ENCODE assay signal across 26 cellular contexts in genomic region chr6:122736606-122737005, GRCh38. TPM values are rescaled to one million over a fixed set of nuclear protein-coding genes. Genes with fewer than 3 reads are reported as not detected.
DNase-seq lines count a peak whose midpoint lies in the region; ATAC-seq and TF ChIP-seq lines count a peak whose summit lies in the region.
"Had no signal": no experiment of that assay in that cellular context is flagged by ENCODE, and none has a peak within 500 bp of the region (broad histone marks: within the 10 kb centered on the region; RNA-seq: fewer than 3 reads in every experiment).

No MANE protein-coding gene starts in this region.

- H3K27ac ChIP-seq in breast epithelium (no peak overlapping the region), epithelial cell of prostate (peak overlapping the region; percentile 78)
- H3K27ac ChIP-seq: ascending aorta, sigmoid colon, stomach had no signal

- no peaks in the 10 kb centered on the region for H3K36me3 ChIP-seq in breast epithelium
- H3K36me3 ChIP-seq: ascending aorta, sigmoid colon, stomach, tibial nerve had no signal

- no peak for TF ChIP-seq POLR2A in breast epithelium (IDR thresholded peaks at IDR 0.05)

- intact Hi-C loops in MCF 10A (cut with micrococcal nuclease) = no loop called here
- intact Hi-C loops in breast epithelium (cut with DNase I; ENCODE audit: low total_unique reads) = no loop called here

- H3K4me1 Mint-ChIP-seq in MCF 10A (ENCODE audit: insufficient read depth, unreplicated experiment) = peaks cover 16% of the 10 kb centered on the region
- H3K4me1 Mint-ChIP-seq in activated CD8-positive, alpha-beta memory T cell treated with anti-CD3 and anti-CD28 coated beads, Interleukin-2, amount 10 ng/mL, durations not matched to agents 7 days and 5 days = no peaks in the 10 kb centered on the region
- no peaks in the 10 kb centered on the region for H3K4me1 Mint-ChIP-seq in activated CD4-positive, alpha-beta T cell treated with anti-CD3 and anti-CD28 coated beads, Interleukin-2, amount 10 ng/mL, durations not matched to agents 7 days and 5 days
- H3K4me1 Mint-ChIP-seq: CD4-positive, CD25-positive, alpha-beta regulatory T cell; IgD-negative memory B cell; memory B cell had no signal

- H3K9me3 ChIP-seq in breast epithelium = no peaks in the 10 kb centered on the region
- H3K9me3 ChIP-seq: ascending aorta, sigmoid colon, stomach, tibial nerve had no signal

- H3K9me3 Mint-ChIP-seq in MCF 10A (ENCODE audit: unreplicated experiment) = no peaks in the 10 kb centered on the region
- H3K9me3 Mint-ChIP-seq in activated CD8-positive, alpha-beta memory T cell treated with anti-CD3 and anti-CD28 coated beads, Interleukin-2, amount 10 ng/mL, durations not matched to agents 7 days and 5 days (ENCODE audit: low read depth) = no peaks in the 10 kb centered on the region
- no peaks in the 10 kb centered on the region for H3K9me3 Mint-ChIP-seq in activated CD4-positive, alpha-beta T cell treated with anti-CD3 and anti-CD28 coated beads, Interleukin-2, amount 10 ng/mL, durations not matched to agents 7 days and 5 days
- H3K9me3 Mint-ChIP-seq: activated T-helper 2 cell treated with anti-CD3 and anti-CD28 coated beads, Interferon-gamma antibody, Interleukin-2, Interleukin-4, amounts not matched to agents 10 μg/mL and 5 μg/mL and 100 μg/mL, durations not matched to agents 14 hours and 24 hours and 36 hours; GM23338; IgD-negative memory B cell; memory B cell had no signal

- no peak overlapping the region for H3K4me3 Mint-ChIP-seq in MCF 10A (ENCODE audit: unreplicated experiment)
- no peak overlapping the region for H3K4me3 Mint-ChIP-seq in activated CD8-positive, alpha-beta memory T cell treated with anti-CD3 and anti-CD28 coated beads, Interleukin-2, amount 10 ng/mL, durations not matched to agents 7 days and 5 days
- no peak overlapping the region for H3K4me3 Mint-ChIP-seq in activated CD4-positive, alpha-beta T cell treated with anti-CD3 and anti-CD28 coated beads, Interleukin-2, amount 10 ng/mL, durations not matched to agents 7 days and 5 days
- H3K4me3 Mint-ChIP-seq: activated naive CD8-positive, alpha-beta T cell; CD4-positive, CD25-positive, alpha-beta regulatory T cell; GM23338; IgD-negative memory B cell; memory B cell had no signal

- H3K36me3 Mint-ChIP-seq in MCF 10A (ENCODE audit: insufficient read depth, unreplicated experiment) = no peaks in the 10 kb centered on the region
- H3K36me3 Mint-ChIP-seq in activated CD8-positive, alpha-beta memory T cell treated with anti-CD3 and anti-CD28 coated beads, Interleukin-2, amount 10 ng/mL, durations not matched to agents 7 days and 5 days = no peaks in the 10 kb centered on the region
- no peaks in the 10 kb centered on the region for H3K36me3 Mint-ChIP-seq in activated CD4-positive, alpha-beta T cell treated with anti-CD3 and anti-CD28 coated beads, Interleukin-2, amount 10 ng/mL, durations not matched to agents 7 days and 5 days (ENCODE audit: low read depth)
- H3K36me3 Mint-ChIP-seq: activated naive CD8-positive, alpha-beta T cell; CD4-positive, CD25-positive, alpha-beta regulatory T cell; IgD-negative memory B cell; memory B cell had no signal

- H3K4me1 ChIP-seq in breast epithelium = no peaks in the 10 kb centered on the region
- H3K4me1 ChIP-seq: ascending aorta, sigmoid colon had no signal

- peak overlapping the region; percentile 60 for H3K27ac Mint-ChIP-seq in MCF 10A (ENCODE audit: low read depth, unreplicated experiment)
- H3K27ac Mint-ChIP-seq in activated CD8-positive, alpha-beta memory T cell treated with anti-CD3 and anti-CD28 coated beads, Interleukin-2, amount 10 ng/mL, durations not matched to agents 7 days and 5 days = no peak overlapping the region
- no peak overlapping the region for H3K27ac Mint-ChIP-seq in activated CD4-positive, alpha-beta T cell treated with anti-CD3 and anti-CD28 coated beads, Interleukin-2, amount 10 ng/mL, durations not matched to agents 7 days and 5 days
- H3K27ac Mint-ChIP-seq: activated naive CD8-positive, alpha-beta T cell; activated T-helper 2 cell treated with anti-CD3 and anti-CD28 coated beads, Interferon-gamma antibody, Interleukin-2, Interleukin-4, amounts not matched to agents 10 μg/mL and 5 μg/mL and 100 μg/mL, durations not matched to agents 14 hours and 24 hours and 36 hours; CD4-positive, CD25-positive, alpha-beta regulatory T cell; GM23338; IgD-negative memory B cell; memory B cell had no signal

- H3K27me3 Mint-ChIP-seq in MCF 10A (ENCODE audit: insufficient read depth, unreplicated experiment) = no peaks in the 10 kb centered on the region
- peaks cover 12% of the 10 kb centered on the region for H3K27me3 Mint-ChIP-seq in activated CD8-positive, alpha-beta memory T cell treated with anti-CD3 and anti-CD28 coated beads, Interleukin-2, amount 10 ng/mL, durations not matched to agents 7 days and 5 days
- peaks cover 6% of the 10 kb centered on the region for H3K27me3 Mint-ChIP-seq in activated CD4-positive, alpha-beta T cell treated with anti-CD3 and anti-CD28 coated beads, Interleukin-2, amount 10 ng/mL, durations not matched to agents 7 days and 5 days
- H3K27me3 Mint-ChIP-seq: CD4-positive, CD25-positive, alpha-beta regulatory T cell had no signal

- POLR2A ChIA-PET in MCF 10A (lab: Yijun Ruan, JAX) = interaction anchor here (1.6 to 8.7 kb wide), 4 partner anchors 53 to 102 kb away, joined by 13 to 55 read pairs (median 19); partner anchors contain the start of gene SMPDL3A
- POLR2A ChIA-PET in activated CD4-positive, alpha-beta T cell treated with anti-CD3 and anti-CD28 coated beads, Interleukin-2, amount 10 ng/mL, durations not matched to agents 7 days and 5 days (lab: Charles Lee) = no interaction called here

- no peaks in the 10 kb centered on the region for H3K27me3 ChIP-seq in breast epithelium
- H3K27me3 ChIP-seq: ascending aorta, dorsolateral prefrontal cortex, sigmoid colon, tibial nerve had no signal

- no peak for ATAC-seq in activated CD8-positive, alpha-beta memory T cell treated with anti-CD3 and anti-CD28 coated beads, Interleukin-2, amount 10 ng/mL, durations not matched to agents 7 days and 5 days
- ATAC-seq in GM18868 (IDR thresholded peaks at IDR 0.05; ENCODE audit: unreplicated experiment) = no peak
- ATAC-seq: GM23338, left cardiac atrium had no signal

- CTCF ChIA-PET in MCF 10A (lab: Yijun Ruan, JAX) = interaction anchor here (0.8 to 10.5 kb wide), 4 partner anchors 6 to 103 kb away, joined by 3 to 127 read pairs (median 14); no protein-coding TSS in a partner anchor
- CTCF ChIA-PET in activated CD8-positive, alpha-beta memory T cell treated with anti-CD3 and anti-CD28 coated beads, Interleukin-2, amount 10 ng/mL, durations not matched to agents 7 days and 5 days (lab: Charles Lee) = no interaction called here
- CTCF ChIA-PET in activated CD4-positive, alpha-beta T cell treated with anti-CD3 and anti-CD28 coated beads, Interleukin-2, amount 10 ng/mL, durations not matched to agents 7 days and 5 days (lab: Charles Lee) = no interaction called here

- no peak overlapping the region for H3K4me3 ChIP-seq in breast epithelium
- H3K4me3 ChIP-seq: ascending aorta, dorsolateral prefrontal cortex, GM23338, sigmoid colon, stomach, tibial nerve had no signal

- no TSS peak for BruUV-seq in MCF 10A (replicated peaks; lab: Mats Ljungman, UMichigan)

- DNase-seq in MCF 10A (ENCODE audit: unreplicated experiment) = no peak
- no peak for DNase-seq in breast epithelium (ENCODE audit: low spot score in 2 of 2)
- peak; percentile 80 for DNase-seq in NCI-H2171 treated with DMSO at 0.1 percent for 48 hours (lab: John Stamatoyannopoulos, UW)
- no peak for DNase-seq in epithelial cell of prostate (ENCODE audit: low read depth, low spot score)
- no peak for DNase-seq in activated CD8-positive, alpha-beta memory T cell treated with anti-CD3 and anti-CD28 coated beads, Interleukin-2, amount 10 ng/mL, durations not matched to agents 7 days and 5 days
- no peak for DNase-seq in activated T-cell treated with anti-CD3 and anti-CD28 coated beads, Interleukin-2, amount 50 U/mL, for 48 hours
- no peak for DNase-seq in activated CD4-positive, alpha-beta T cell treated with anti-CD3 and anti-CD28 coated beads, Interleukin-2, amount 10 ng/mL, durations not matched to agents 7 days and 5 days
- DNase-seq: activated CD4-positive, alpha-beta T cell treated with anti-CD3 and anti-CD28 coated beads, Interleukin-2, amount 50 U/mL, for 4 hours; activated CD8-positive, alpha-beta memory T cell treated with anti-CD3 and anti-CD28 coated beads, Interleukin-2, amount 50 U/mL, for 4 hours; CD4-positive, CD25-positive, alpha-beta regulatory T cell; central memory CD4-positive, alpha-beta T cell; dorsolateral prefrontal cortex; head of caudate nucleus; left cardiac atrium; posterior cingulate gyrus; sigmoid colon; stomach; T1000 had no signal

- TF ChIP-seq CTCF in MCF 10A (IDR thresholded peaks at IDR 0.05; ENCODE audit: unreplicated experiment) (no peak), breast epithelium (IDR thresholded peaks at IDR 0.05) (no peak)

RNA-seq across cellular contexts. Expression of gene FABP7, which starts 42.9 kb away (rescaled TPM):
- total RNA-seq in MCF 10A (2022) (not detected in 2 replicates), breast epithelium (1 to 10 TPM in 2 of 3 donors, not detected in 1; 2.6 to 3.6 TPM)
- total RNA-seq in activated CD8-positive, alpha-beta memory T cell treated with anti-CD3 and anti-CD28 coated beads, Interleukin-2, amount 10 ng/mL, durations not matched to agents 7 days and 5 days = not detected
- not detected for total RNA-seq in activated CD4-positive, alpha-beta T cell treated with anti-CD3 and anti-CD28 coated beads, Interleukin-2, amount 10 ng/mL, durations not matched to agents 7 days and 5 days
- total RNA-seq: activated T-helper 2 cell treated with anti-CD3 and anti-CD28 coated beads, Interferon-gamma antibody, Interleukin-2, Interleukin-4, amounts not matched to agents 10 μg/mL and 5 μg/mL and 100 μg/mL, durations not matched to agents 14 hours and 24 hours and 36 hours; ascending aorta; CD4-positive, CD25-positive, alpha-beta regulatory T cell; sigmoid colon; tibial nerve had no signal

RNA-seq across cellular contexts. Expression of gene SMPDL3A, which starts 52.5 kb away (rescaled TPM):
- total RNA-seq in MCF 10A (2022) (3.5 and 4.7 TPM in 2 replicates), breast epithelium (10 to 100 TPM in 2 of 3 donors, 1 to 10 TPM in 1; 9.1 to 26.5 (median 17.0) TPM)
- under 1 TPM in 1 of 2 experiments, not detected in 1; 0.52 TPM for total RNA-seq in activated CD8-positive, alpha-beta memory T cell treated with anti-CD3 and anti-CD28 coated beads, Interleukin-2, amount 10 ng/mL, durations not matched to agents 7 days and 5 days
- total RNA-seq in activated CD4-positive, alpha-beta T cell treated with anti-CD3 and anti-CD28 coated beads, Interleukin-2, amount 10 ng/mL, durations not matched to agents 7 days and 5 days = under 1 TPM in 1 of 2 experiments, not detected in 1; 0.19 TPM
- total RNA-seq: CD4-positive, CD25-positive, alpha-beta regulatory T cell had no signal
